19 cellular contexts compared by ENCODE assay signal in the genomic region with DNA sequence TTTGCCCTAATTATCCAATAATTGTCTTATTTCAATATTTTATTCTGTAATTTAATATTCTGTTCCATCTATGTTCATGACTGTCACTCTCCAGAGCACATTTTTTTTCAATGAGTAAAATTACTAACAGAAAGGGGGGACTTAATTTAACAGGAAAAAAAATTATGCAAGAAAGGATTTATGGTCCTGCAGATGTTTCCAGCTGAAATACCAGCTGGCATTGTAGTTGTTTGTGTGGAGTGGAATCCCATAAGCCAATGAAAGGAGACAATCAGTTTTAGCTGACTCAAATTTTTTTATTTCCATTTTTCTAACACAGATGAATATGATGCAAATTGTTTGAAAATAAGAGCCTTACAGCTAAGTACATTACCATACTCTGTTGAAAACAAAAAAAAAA.
"Had no signal": no experiment of that assay in that cellular context is flagged by ENCODE, and none has a peak within 500 bp of the region (broad histone marks: within the 10 kb centered on the region; RNA-seq: fewer than 3 reads in every experiment).

No MANE protein-coding gene starts in this region.

- DNase-seq: activated CD4-positive, alpha-beta T cell treated with anti-CD3 and anti-CD28 coated beads for 4 hours; activated CD4-positive, alpha-beta T cell treated with anti-CD3 and anti-CD28 coated beads, Interleukin-2, amount 50 U/mL, for 4 hours; activated effector memory CD4-positive, alpha-beta T cell treated with anti-CD3 and anti-CD28 coated beads, Interleukin-2, amount 50 U/mL, for 16 hours; activated naive CD4-positive, alpha-beta T cell treated with anti-CD3 and anti-CD28 coated beads, Interleukin-2, amount 10 ng/mL, durations not matched to agents 7 days and 5 days; activated naive CD8-positive, alpha-beta T cell treated with anti-CD3 and anti-CD28 coated beads, Interleukin-2, amount 10 ng/mL, durations not matched to agents 7 days and 5 days; amniotic stem cell; brain microvascular endothelial cell; left ventricle myocardium inferior; mesendoderm; right cardiac atrium; spleen; stimulated activated naive CD4-positive, alpha-beta T cell; T-helper 9 cell; tibial artery; upper lobe of right lung had no signal

- H3K36me3 ChIP-seq: brain microvascular endothelial cell, left ventricle myocardium inferior, spleen, suprapubic skin, tibial artery, upper lobe of right lung had no signal

- H3K4me3 ChIP-seq: coronary artery, left ventricle myocardium inferior, lung, spleen, suprapubic skin, tibial artery, upper lobe of right lung had no signal

- H3K9me3 ChIP-seq: left ventricle myocardium inferior, spleen, suprapubic skin, tibial artery, upper lobe of right lung had no signal

- H3K4me1 ChIP-seq: tibial artery had no signal

- H3K27ac ChIP-seq: brain microvascular endothelial cell, coronary artery, left ventricle myocardium inferior, spleen, suprapubic skin, tibial artery, upper lobe of right lung, VCaP had no signal

- H3K27me3 ChIP-seq: brain microvascular endothelial cell, spleen, suprapubic skin, tibial artery, upper lobe of right lung had no signal
